1 cellular context compared by ENCODE assay signal in the genomic region with DNA sequence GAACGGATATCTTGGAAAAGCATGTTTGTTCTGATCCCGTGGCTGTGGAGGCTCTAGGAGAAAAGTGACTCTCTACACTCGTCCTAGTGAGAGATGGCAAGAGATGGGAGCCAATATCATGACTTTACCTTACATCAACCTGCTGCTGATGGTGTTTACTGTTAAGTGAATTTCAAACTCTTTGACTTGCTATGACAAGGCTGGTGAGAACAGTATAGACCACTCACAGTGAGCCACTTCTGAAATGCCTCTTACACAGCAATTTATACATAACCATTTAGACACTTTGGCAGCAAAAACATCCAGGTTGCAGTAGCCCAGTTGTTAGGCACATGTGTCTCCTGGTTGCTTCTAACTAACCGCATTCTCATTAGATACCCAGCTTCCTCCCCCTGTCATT.
TF ChIP-seq lines count a peak whose summit lies in the region.

No MANE protein-coding gene starts in this region.

TF ChIP-seq in WTC11, 78 proteins besides CTCF, POLR2A, EP300 and RAD21 (continued from another document):
- TF ChIP-seq TEAD1 (CRISPR knock-in tag; IDR thresholded peaks at IDR 0.05) (no peak), NR2C2 (CRISPR knock-in tag; IDR thresholded peaks at IDR 0.05) (no peak), CREB1 (CRISPR knock-in tag; IDR thresholded peaks at IDR 0.05) (no peak), SMAD4 (CRISPR knock-in tag; IDR thresholded peaks at IDR 0.05) (no peak), KAT7 (CRISPR knock-in tag; IDR thresholded peaks at IDR 0.05; ENCODE audit: borderline replicate concordance) (no peak), STAT6 (CRISPR knock-in tag; conservative IDR thresholded peaks at IDR 0.05; ENCODE audit: low read depth) (no peak), JUN (CRISPR knock-in tag; IDR thresholded peaks at IDR 0.05) (no peak), NFATC4 (CRISPR knock-in tag; IDR thresholded peaks at IDR 0.05) (no peak)
- TF ChIP-seq, protein P1, sequence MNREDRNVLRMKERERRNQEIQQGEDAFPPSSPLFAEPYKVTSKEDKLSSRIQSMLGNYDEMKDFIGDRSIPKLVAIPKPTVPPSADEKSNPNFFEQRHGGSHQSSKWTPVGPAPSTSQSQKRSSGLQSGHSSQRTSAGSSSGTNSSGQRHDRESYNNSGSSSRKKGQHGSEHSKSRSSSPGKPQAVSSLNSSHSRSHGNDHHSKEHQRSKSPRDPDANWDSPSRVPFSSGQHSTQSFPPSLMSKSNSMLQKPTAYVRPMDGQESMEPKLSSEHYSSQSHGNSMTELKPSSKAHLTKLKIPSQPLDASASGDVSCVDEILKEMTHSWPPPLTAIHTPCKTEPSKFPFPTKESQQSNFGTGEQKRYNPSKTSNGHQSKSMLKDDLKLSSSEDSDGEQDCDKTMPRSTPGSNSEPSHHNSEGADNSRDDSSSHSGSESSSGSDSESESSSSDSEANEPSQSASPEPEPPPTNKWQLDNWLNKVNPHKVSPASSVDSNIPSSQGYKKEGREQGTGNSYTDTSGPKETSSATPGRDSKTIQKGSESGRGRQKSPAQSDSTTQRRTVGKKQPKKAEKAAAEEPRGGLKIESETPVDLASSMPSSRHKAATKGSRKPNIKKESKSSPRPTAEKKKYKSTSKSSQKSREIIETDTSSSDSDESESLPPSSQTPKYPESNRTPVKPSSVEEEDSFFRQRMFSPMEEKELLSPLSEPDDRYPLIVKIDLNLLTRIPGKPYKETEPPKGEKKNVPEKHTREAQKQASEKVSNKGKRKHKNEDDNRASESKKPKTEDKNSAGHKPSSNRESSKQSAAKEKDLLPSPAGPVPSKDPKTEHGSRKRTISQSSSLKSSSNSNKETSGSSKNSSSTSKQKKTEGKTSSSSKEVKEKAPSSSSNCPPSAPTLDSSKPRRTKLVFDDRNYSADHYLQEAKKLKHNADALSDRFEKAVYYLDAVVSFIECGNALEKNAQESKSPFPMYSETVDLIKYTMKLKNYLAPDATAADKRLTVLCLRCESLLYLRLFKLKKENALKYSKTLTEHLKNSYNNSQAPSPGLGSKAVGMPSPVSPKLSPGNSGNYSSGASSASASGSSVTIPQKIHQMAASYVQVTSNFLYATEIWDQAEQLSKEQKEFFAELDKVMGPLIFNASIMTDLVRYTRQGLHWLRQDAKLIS (CRISPR knock-in tag; IDR thresholded peaks at IDR 0.05; ENCODE audit: borderline replicate concordance) = no peak
- TF ChIP-seq, protein P2, sequence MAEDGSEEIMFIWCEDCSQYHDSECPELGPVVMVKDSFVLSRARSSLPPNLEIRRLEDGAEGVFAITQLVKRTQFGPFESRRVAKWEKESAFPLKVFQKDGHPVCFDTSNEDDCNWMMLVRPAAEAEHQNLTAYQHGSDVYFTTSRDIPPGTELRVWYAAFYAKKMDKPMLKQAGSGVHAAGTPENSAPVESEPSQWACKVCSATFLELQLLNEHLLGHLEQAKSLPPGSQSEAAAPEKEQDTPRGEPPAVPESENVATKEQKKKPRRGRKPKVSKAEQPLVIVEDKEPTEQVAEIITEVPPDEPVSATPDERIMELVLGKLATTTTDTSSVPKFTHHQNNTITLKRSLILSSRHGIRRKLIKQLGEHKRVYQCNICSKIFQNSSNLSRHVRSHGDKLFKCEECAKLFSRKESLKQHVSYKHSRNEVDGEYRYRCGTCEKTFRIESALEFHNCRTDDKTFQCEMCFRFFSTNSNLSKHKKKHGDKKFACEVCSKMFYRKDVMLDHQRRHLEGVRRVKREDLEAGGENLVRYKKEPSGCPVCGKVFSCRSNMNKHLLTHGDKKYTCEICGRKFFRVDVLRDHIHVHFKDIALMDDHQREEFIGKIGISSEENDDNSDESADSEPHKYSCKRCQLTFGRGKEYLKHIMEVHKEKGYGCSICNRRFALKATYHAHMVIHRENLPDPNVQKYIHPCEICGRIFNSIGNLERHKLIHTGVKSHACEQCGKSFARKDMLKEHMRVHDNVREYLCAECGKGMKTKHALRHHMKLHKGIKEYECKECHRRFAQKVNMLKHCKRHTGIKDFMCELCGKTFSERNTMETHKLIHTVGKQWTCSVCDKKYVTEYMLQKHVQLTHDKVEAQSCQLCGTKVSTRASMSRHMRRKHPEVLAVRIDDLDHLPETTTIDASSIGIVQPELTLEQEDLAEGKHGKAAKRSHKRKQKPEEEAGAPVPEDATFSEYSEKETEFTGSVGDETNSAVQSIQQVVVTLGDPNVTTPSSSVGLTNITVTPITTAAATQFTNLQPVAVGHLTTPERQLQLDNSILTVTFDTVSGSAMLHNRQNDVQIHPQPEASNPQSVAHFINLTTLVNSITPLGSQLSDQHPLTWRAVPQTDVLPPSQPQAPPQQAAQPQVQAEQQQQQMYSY (CRISPR knock-in tag; IDR thresholded peaks at IDR 0.05) = no peak
